ENCODE assay signal across 25 cellular contexts in genomic region chr1:84000954-84001495, GRCh38.
DNase-seq lines count a peak whose midpoint lies in the region; ATAC-seq and TF ChIP-seq lines count a peak whose summit lies in the region.
"Had no signal": no experiment of that assay in that cellular context is flagged by ENCODE, and none has a peak within 500 bp of the region (broad histone marks: within the 10 kb centered on the region; RNA-seq: fewer than 3 reads in every experiment).

No MANE protein-coding gene starts in this region.

- H3K27ac Mint-ChIP-seq in nephron: peak overlapping the region; percentile 10 to 30 (median 19)
- H3K27ac Mint-ChIP-seq: activated naive CD4-positive, alpha-beta T cell treated with anti-CD3 and anti-CD28 coated beads, Interleukin-2, amount 50 U/mL, for 24 hours; activated T-cell treated with anti-CD3 and anti-CD28 coated beads, Interleukin-2, amount 50 U/mL, for 72 hours; endodermal cell; immature natural killer cell; stimulated activated naive CD8-positive, alpha-beta T cell treated with anti-CD3 and anti-CD28 coated beads, Interleukin-15, amount 100 ng/mL, for 72 hours had no signal

- ATAC-seq in GM18907 (IDR thresholded peaks at IDR 0.05; ENCODE audit: unreplicated experiment): no peak
- ATAC-seq: activated T-cell treated with anti-CD3 and anti-CD28 coated beads, Interleukin-2, amount 50 U/mL, for 72 hours; left ventricle myocardium superior; naive thymus-derived CD8-positive, alpha-beta T cell; stimulated activated naive CD8-positive, alpha-beta T cell treated with anti-CD3 and anti-CD28 coated beads, Interleukin-15, amount 100 ng/mL, for 72 hours had no signal

- H3K4me3 Mint-ChIP-seq in nephron: peak overlapping the region; percentile 36 to 92 (median 59)
- H3K4me3 Mint-ChIP-seq: endodermal cell had no signal

- no peaks in the 10 kb centered on the region for H3K9me3 Mint-ChIP-seq in nephron
- H3K9me3 Mint-ChIP-seq: activated naive CD4-positive, alpha-beta T cell treated with anti-CD3 and anti-CD28 coated beads, Interleukin-2, amount 50 U/mL, for 24 hours; activated T-cell treated with anti-CD3 and anti-CD28 coated beads, Interleukin-2, amount 50 U/mL, for 72 hours; endodermal cell; immature natural killer cell; naive thymus-derived CD8-positive, alpha-beta T cell; stimulated activated naive CD8-positive, alpha-beta T cell treated with anti-CD3 and anti-CD28 coated beads, Interleukin-15, amount 100 ng/mL, for 72 hours had no signal

- DNase-seq in NCI-H1694 treated with DMSO at 0.1 percent for 48 hours (lab: John Stamatoyannopoulos, UW): peak; percentile 14
- DNase-seq in NCI-H1694 (lab: John Stamatoyannopoulos, UW): no peak
- peak; percentile 3 for DNase-seq in choroid plexus epithelial cell (ENCODE audit: low read depth)
- DNase-seq in activated effector memory CD4-positive, alpha-beta T cell treated with anti-CD3 and anti-CD28 coated beads, Interleukin-2, amount 50 U/mL, for 16 hours: no peak
- DNase-seq in GM10248 (ENCODE audit: extremely low spot score): no peak
- no peak for DNase-seq in SW 1271 (lab: John Stamatoyannopoulos, UW)
- DNase-seq: activated CD4-positive, alpha-beta T cell treated with anti-CD3 and anti-CD28 coated beads, Interleukin-2, amount 50 U/mL, for 4 hours; activated T-cell treated with anti-CD3 and anti-CD28 coated beads, Interleukin-2, amount 50 U/mL, for 72 hours; endodermal cell; hippocampal formation; immature natural killer cell; Karpas-422; left ventricle myocardium superior; naive thymus-derived CD8-positive, alpha-beta T cell; NCI-H1048; NCI-H187; NCI-H69; RPMI8226; stimulated activated naive CD8-positive, alpha-beta T cell treated with anti-CD3 and anti-CD28 coated beads, Interleukin-15, amount 100 ng/mL, for 72 hours had no signal

- H3K4me3 ChIP-seq in choroid plexus epithelial cell (ENCODE audit: low read depth, low read length): no peak overlapping the region
- H3K4me3 ChIP-seq: cardiac muscle cell, esophagus muscularis mucosa, skin epidermis had no signal

- H3K27me3 Mint-ChIP-seq in nephron (ENCODE audit: low read depth): peaks cover 21% of the 10 kb centered on the region

- CTCF ChIA-PET in GM10248 (lab: Yijun Ruan, JAX): interaction anchor here (2.3 kb wide), 1 partner anchor 12 kb away, joined by 8 read pairs; no protein-coding TSS in a partner anchor

- no peaks in the 10 kb centered on the region for H3K36me3 Mint-ChIP-seq in nephron (ENCODE audit: low read depth)
- H3K36me3 Mint-ChIP-seq: activated naive CD4-positive, alpha-beta T cell treated with anti-CD3 and anti-CD28 coated beads, Interleukin-2, amount 50 U/mL, for 24 hours; immature natural killer cell had no signal

- POLR2A ChIA-PET in GM10248 (lab: Yijun Ruan, JAX): no interaction called here

- peaks cover 46% of the 10 kb centered on the region for H3K4me1 Mint-ChIP-seq in nephron
- H3K4me1 Mint-ChIP-seq: endodermal cell had no signal

- TF ChIP-seq CTCF in choroid plexus epithelial cell (conservative IDR thresholded peaks at IDR 0.05; ENCODE audit: low read depth, low read length) (no peak), nephron (IDR thresholded peaks at IDR 0.05; ENCODE audit: unreplicated experiment in 3 of 3) (no peak), GM10248 (IDR thresholded peaks at IDR 0.05; ENCODE audit: control extremely low read depth, extremely low read depth, low read depth, missing control alignments) (no peak)

Comparison
In these comparisons a context has a peak if more than half of its experiments do, and no peak if none do; other contexts are left out.
1. DNase-seq: peak in NCI-H1694 treated with DMSO at 0.1 percent for 48 hours (single experiment) and choroid plexus epithelial cell (single experiment); none in NCI-H1694 (single experiment), activated effector memory CD4-positive, alpha-beta T cell treated with anti-CD3 and anti-CD28 coated beads, Interleukin-2, amount 50 U/mL, for 16 hours (single experiment), GM10248 (single experiment) and SW 1271 (0 of 2).